12 cellular contexts compared by ENCODE assay signal in the genomic region with DNA sequence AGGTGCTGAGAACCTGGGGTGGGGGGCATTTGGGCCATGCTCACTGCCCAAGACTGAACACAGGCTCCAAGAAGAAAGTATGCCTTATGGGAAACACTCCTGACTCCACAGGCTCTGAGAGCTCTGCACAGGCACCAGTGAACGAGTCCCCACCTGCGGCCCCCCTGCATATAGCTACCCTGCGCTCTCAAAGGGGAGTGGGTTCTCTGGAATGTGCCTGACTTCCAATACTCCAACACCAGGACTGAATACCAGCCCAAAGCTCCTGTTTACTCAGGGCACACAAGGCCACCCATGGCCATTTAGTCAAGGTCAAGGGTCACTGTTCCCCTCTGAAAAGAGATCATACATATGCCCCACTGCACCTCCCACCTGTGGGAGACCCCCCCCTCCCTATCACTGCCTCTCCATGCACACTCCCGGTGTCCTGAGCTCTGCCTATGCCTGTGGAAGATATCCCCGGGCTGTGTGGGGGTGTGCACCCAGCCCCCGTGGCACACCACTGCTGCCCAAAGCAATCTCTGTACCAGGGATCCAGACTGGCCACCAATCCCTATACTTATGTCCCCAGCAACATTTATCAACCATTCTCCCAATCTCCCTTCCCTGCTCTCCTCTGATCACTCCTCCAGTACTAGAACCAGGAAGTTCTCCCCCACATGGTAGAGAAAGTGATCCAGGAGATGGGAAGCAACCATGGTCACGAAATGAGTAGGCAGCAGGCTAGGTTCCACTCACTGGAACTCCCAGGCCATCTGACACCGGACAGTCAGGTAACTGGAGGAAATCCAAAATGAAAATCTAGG. TPM values are rescaled to one million over a fixed set of nuclear protein-coding genes. Genes with fewer than 3 reads are reported as not detected.
DNase-seq lines count a peak whose midpoint lies in the region; ATAC-seq and TF ChIP-seq lines count a peak whose summit lies in the region.
"Had no signal": no experiment of that assay in that cellular context is flagged by ENCODE, and none has a peak within 500 bp of the region (broad histone marks: within the 10 kb centered on the region; RNA-seq: fewer than 3 reads in every experiment).

No MANE protein-coding gene starts in this region.

- no peak overlapping the region for H2AFZ ChIP-seq in hepatocyte

- POLR2A ChIA-PET in CD4-positive, alpha-beta memory T cell (lab: Charles Lee; ENCODE audit: partially characterized antibody) = interaction anchor here (1.1 to 1.5 kb wide), 2 partner anchors 8 to 42 kb away, joined by 4 to 5 read pairs; a partner anchor contains a TSS

- H3K27ac ChIP-seq in CD4-positive, alpha-beta memory T cell (ENCODE audit: low read depth, low read length) = no peak overlapping the region
- H3K27ac ChIP-seq in WERI-Rb-1 (peak overlapping the region; percentile 83), hepatocyte (peak overlapping the region; percentile 96)

- DNase-seq in CD4-positive, alpha-beta memory T cell = no peak
- DNase-seq in WERI-Rb-1 (no peak), hepatocyte (ENCODE audit: low spot score) (no peak), progenitor cell of endocrine pancreas (ENCODE audit: low spot score, unreplicated experiment) (no peak), medulla oblongata (ENCODE audit: extremely low spot score) (no peak), SHP77 treated with DMSO at 0.1 percent for 48 hours (lab: John Stamatoyannopoulos, UW) (no peak), KBM-7 (no peak)
- DNase-seq: activated CD8-positive, alpha-beta memory T cell treated with anti-CD3 and anti-CD28 coated beads for 24 hours; DND-41; NCI-H2227 treated with DMSO at 0.1 percent for 48 hours; occipital lobe had no signal

- intact Hi-C loops in CD4-positive, alpha-beta memory T cell (cut with micrococcal nuclease) = no loop called here

- TF ChIP-seq CTCF in WERI-Rb-1 (IDR thresholded peaks at IDR 0.05; ENCODE audit: low read depth, low read length) (no peak), hepatocyte (IDR thresholded peaks at IDR 0.05; ENCODE audit: poor library complexity) (no peak), progenitor cell of endocrine pancreas (IDR thresholded peaks at IDR 0.05; ENCODE audit: unreplicated experiment) (no peak)

- no peaks in the 10 kb centered on the region for H3K9me3 ChIP-seq in CD4-positive, alpha-beta memory T cell (ENCODE audit: control insufficient read depth in 1 of 2, low read length in 2 of 2)
- H3K9me3 ChIP-seq in WERI-Rb-1 (ENCODE audit: severe bottlenecking) = no peaks in the 10 kb centered on the region
- no peaks in the 10 kb centered on the region for H3K9me3 ChIP-seq in hepatocyte (ENCODE audit: low read depth)

- peak overlapping the region in 4 of 7 donors; percentile 3 to 79 (median 38) for H3K27ac Mint-ChIP-seq in CD4-positive, alpha-beta memory T cell
- H3K27ac Mint-ChIP-seq in progenitor cell of endocrine pancreas = peak overlapping the region; percentile 98

- 81% methylated on average over 8 of the region's 8 CpGs for whole genome bisulfite sequencing in hepatocyte (ENCODE audit: low lambda C conversion rate, missing lambda C conversion rate)

- peaks cover 8 to 28% (median 18%) of the 10 kb centered on the region in 4 donors for H3K4me1 Mint-ChIP-seq in CD4-positive, alpha-beta memory T cell
- H3K4me1 Mint-ChIP-seq in progenitor cell of endocrine pancreas (ENCODE audit: low read depth) = peaks cover 40% of the 10 kb centered on the region

- H3K36me3 ChIP-seq in CD4-positive, alpha-beta memory T cell (ENCODE audit: insufficient read depth, low read length) = no peaks in the 10 kb centered on the region
- H3K36me3 ChIP-seq in WERI-Rb-1 = peaks cover 24% of the 10 kb centered on the region
- no peaks in the 10 kb centered on the region for H3K36me3 ChIP-seq in hepatocyte (replicated peaks; ENCODE audit: insufficient read depth, low read depth)

- peaks cover 22% of the 10 kb centered on the region for H3K4me1 ChIP-seq in CD4-positive, alpha-beta memory T cell (ENCODE audit: insufficient read depth, low read length)
- peaks cover 66% of the 10 kb centered on the region for H3K4me1 ChIP-seq in hepatocyte (ENCODE audit: insufficient read depth)

- H3K9me3 Mint-ChIP-seq in CD4-positive, alpha-beta memory T cell = no peaks in the 10 kb centered on the region
- no peaks in the 10 kb centered on the region for H3K9me3 Mint-ChIP-seq in progenitor cell of endocrine pancreas (ENCODE audit: low read depth)

- in situ Hi-C loops in KBM-7 (cut with MboI; ENCODE audit: low pct_unique_long_range_greater_than_20kb, low sequenced_read_pairs) = no loop called here

- H3K36me3 Mint-ChIP-seq in CD4-positive, alpha-beta memory T cell = peaks cover 0 to 9% of the 10 kb centered on the region in 2 donors
- peaks cover 5% of the 10 kb centered on the region for H3K36me3 Mint-ChIP-seq in progenitor cell of endocrine pancreas (ENCODE audit: insufficient read depth)

- peaks cover 15% of the 10 kb centered on the region for H4K20me1 ChIP-seq in hepatocyte (ENCODE audit: insufficient read depth, poor library complexity, severe bottlenecking)

- ATAC-seq in HG03045 (IDR thresholded peaks at IDR 0.05; ENCODE audit: unreplicated experiment) = no peak

- peak overlapping the region; percentile 97 for H3K4me2 ChIP-seq in hepatocyte

- H3K9me2 ChIP-seq in hepatocyte (replicated peaks; ENCODE audit: insufficient read depth) = no peaks in the 10 kb centered on the region

- no peak overlapping the region for H3K4me3 ChIP-seq in CD4-positive, alpha-beta memory T cell (ENCODE audit: low read length in 2 of 2)
- H3K4me3 ChIP-seq in WERI-Rb-1 (ENCODE audit: low read depth, low read length) = no peak overlapping the region
- H3K4me3 ChIP-seq in hepatocyte = no peak overlapping the region

- H3K79me2 ChIP-seq in hepatocyte = peaks cover 60% of the 10 kb centered on the region

- H3K27me3 ChIP-seq in CD4-positive, alpha-beta memory T cell (ENCODE audit: insufficient read depth, low read length) = no peaks in the 10 kb centered on the region
- H3K27me3 ChIP-seq in WERI-Rb-1 (ENCODE audit: insufficient read depth, low read depth, severe bottlenecking) (no peaks in the 10 kb centered on the region), hepatocyte (no peaks in the 10 kb centered on the region)

- H3K4me3 Mint-ChIP-seq in CD4-positive, alpha-beta memory T cell = peak overlapping the region in 7 of 8 donors; percentile 9 to 76 (median 71)
- H3K4me3 Mint-ChIP-seq in progenitor cell of endocrine pancreas (ENCODE audit: low read depth) = peak overlapping the region; percentile 90

- H3K27me3 Mint-ChIP-seq in CD4-positive, alpha-beta memory T cell = no peaks in the 10 kb centered on the region
- no peaks in the 10 kb centered on the region for H3K27me3 Mint-ChIP-seq in progenitor cell of endocrine pancreas

- CTCF ChIA-PET in CD4-positive, alpha-beta memory T cell (lab: Charles Lee; ENCODE audit: partially characterized antibody) = interaction anchor here (0.7 to 9.7 kb wide), 8 partner anchors 14 to 163 kb away, joined by 3 to 381 read pairs (median 45); a partner anchor contains a TSS

RNA-seq across cellular contexts. Expression of a gene that starts 1.5 kb away (rescaled TPM):
- total RNA-seq in CD4-positive, alpha-beta memory T cell = 1 to 10 TPM; 2.6 to 5.0 TPM
- polyA plus RNA-seq in CD4-positive, alpha-beta memory T cell = under 1 TPM in 1 of 2 donors, not detected in 1; 0.48 TPM
- total RNA-seq in hepatocyte (73.2 and 74.5 TPM in 2 replicates), progenitor cell of endocrine pancreas (535 and 543 TPM in 2 replicates)
- polyA plus RNA-seq in hepatocyte = 71.3 and 79.0 TPM in 2 replicates

RNA-seq across cellular contexts. Expression of a gene that starts 8.5 kb away (rescaled TPM):
- 1 to 10 TPM; 5.1 to 5.4 TPM for total RNA-seq in CD4-positive, alpha-beta memory T cell
- polyA plus RNA-seq in CD4-positive, alpha-beta memory T cell = 10 to 100 TPM in 1 of 2 donors, 1 to 10 TPM in 1; 6.6 to 13.3 TPM
- 28.1 and 30.4 TPM in 2 replicates for total RNA-seq in hepatocyte
- polyA plus RNA-seq in hepatocyte = 30.8 and 32.0 TPM in 2 replicates
- 11.4 and 13.2 TPM in 2 replicates for total RNA-seq in progenitor cell of endocrine pancreas

RNA-seq across cellular contexts. Expression of a gene that starts 8.6 kb away (rescaled TPM):
- 100 to 1,000 TPM; 309 to 310 TPM for total RNA-seq in CD4-positive, alpha-beta memory T cell
- polyA plus RNA-seq in CD4-positive, alpha-beta memory T cell = 100 to 1,000 TPM; 765 to 952 TPM
- total RNA-seq in hepatocyte (345 and 381 TPM in 2 replicates), progenitor cell of endocrine pancreas (236 and 253 TPM in 2 replicates)
- polyA plus RNA-seq in hepatocyte = 503 and 581 TPM in 2 replicates

RNA-seq across cellular contexts. Expression of a gene that starts 15.1 kb away (rescaled TPM):
- total RNA-seq in CD4-positive, alpha-beta memory T cell = 10 to 100 TPM; 14.9 to 15.2 TPM
- polyA plus RNA-seq in CD4-positive, alpha-beta memory T cell = 10 to 100 TPM; 11.3 to 15.4 TPM
- total RNA-seq in hepatocyte (4.5 and 4.9 TPM in 2 replicates), progenitor cell of endocrine pancreas (13.8 and 15.2 TPM in 2 replicates)
- polyA plus RNA-seq in hepatocyte = 4.3 and 6.7 TPM in 2 replicates

RNA-seq across cellular contexts. Expression of a gene that starts 59.4 kb away (rescaled TPM):
- total RNA-seq in CD4-positive, alpha-beta memory T cell = not detected
- not detected for polyA plus RNA-seq in CD4-positive, alpha-beta memory T cell
- total RNA-seq in hepatocyte = not detected in 2 replicates
- 0.18 TPM in 1 of 2 replicates, not detected in the other for polyA plus RNA-seq in hepatocyte
- total RNA-seq in progenitor cell of endocrine pancreas = 0.20 and 0.38 TPM in 2 replicates

Comparison
In these comparisons a context has a peak if more than half of its experiments do, and no peak if none do; other contexts are left out.
1. RNA of a gene that starts 1.5 kb away (total RNA-seq): 535 to 543 TPM in progenitor cell of endocrine pancreas and 73.2 to 74.5 TPM in hepatocyte; 2.6 to 5.0 TPM in CD4-positive, alpha-beta memory T cell; every median in the first group is over 10 times any median in the second.